ENCODE assay signal across 21 cellular contexts in the genomic region with DNA sequence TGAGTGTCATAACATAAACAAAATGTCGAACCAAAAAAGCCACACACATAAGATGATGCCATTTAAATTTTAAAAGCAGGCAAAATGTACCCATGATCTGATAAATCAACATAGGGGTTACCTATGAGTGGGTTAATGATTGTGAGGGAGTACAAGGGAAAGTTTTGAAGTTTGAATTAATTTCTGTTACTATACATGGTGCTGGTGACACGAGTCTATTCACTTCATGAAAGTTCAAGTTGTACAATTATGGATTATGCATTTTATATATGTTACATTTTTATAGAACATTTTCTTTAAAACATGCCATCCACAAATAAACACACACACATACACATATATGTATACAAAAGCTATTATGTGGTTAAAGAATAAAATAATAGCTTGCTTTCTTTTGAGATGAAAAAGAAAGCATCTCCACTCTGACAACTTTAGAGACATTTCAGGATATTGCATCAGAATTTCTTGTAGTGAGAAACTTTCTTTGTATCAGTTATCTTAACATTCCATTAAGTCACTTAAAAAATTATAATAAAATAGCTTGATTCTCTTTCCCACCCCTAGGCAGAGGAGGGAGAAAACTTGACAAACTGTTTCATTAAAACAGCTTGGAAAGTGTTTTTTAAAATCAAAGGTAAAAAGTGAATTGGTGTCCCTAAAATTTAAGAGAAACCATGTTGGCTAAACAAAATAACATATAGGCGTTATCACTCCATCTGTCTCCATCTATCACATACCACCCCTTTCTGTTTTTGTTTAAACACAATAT.
DNase-seq lines count a peak whose midpoint lies in the region; ATAC-seq, FAIRE-seq and TF ChIP-seq lines count a peak whose summit lies in the region.
"Had no signal": no experiment of that assay in that cellular context is flagged by ENCODE, and none has a peak within 500 bp of the region (broad histone marks: within the 10 kb centered on the region; RNA-seq: fewer than 3 reads in every experiment).

No MANE protein-coding gene starts in this region.

- H3K4me1 ChIP-seq in K562 (replicated peaks in 1 of 2; ENCODE audit: control insufficient read depth in 2 of 2, insufficient read depth in 2 of 2, low read length in 2 of 2) = no peaks in the 10 kb centered on the region; a peak in 1 of 5 replicates
- H3K4me1 ChIP-seq: Caco-2, right lobe of liver, thyroid gland had no signal

- peaks cover 5% of the 10 kb centered on the region for H3K4me1 Mint-ChIP-seq in stimulated activated naive CD8-positive, alpha-beta T cell treated with anti-CD3 and anti-CD28 coated beads, Interleukin-15, amount 100 ng/mL, for 72 hours
- H3K4me1 Mint-ChIP-seq: activated T-helper 17 cell treated with anti-CD3 and anti-CD28 coated beads, Interleukin-2, amount 50 U/mL, for 72 hours; stimulated activated memory B cell treated with anti-CD40 and anti-IgM and Interleukin-4, amounts not matched to agents 10 μg/mL and 1 μg/mL and 100 μg/mL, for 72 hours had no signal

- no peak for TF ChIP-seq POLR2A in K562 (conservative IDR thresholded peaks at IDR 0.05)

- H2AFZ ChIP-seq in K562 (ENCODE audit: low read depth, low read length) = no peak overlapping the region

- CTCF ChIA-PET in K562 (lab: Yijun Ruan, JAX; ENCODE audit: low intra/inter-chr PET ratio) = no interaction called here

- H3K27ac ChIP-seq in K562 (ENCODE audit: extremely low read depth, low read depth, low read length) = no peak overlapping the region
- H3K27ac ChIP-seq: ovary, right lobe of liver, RWPE1, thyroid gland had no signal

- no peak overlapping the region for H3K9ac ChIP-seq in K562 (ENCODE audit: insufficient read depth in 1 of 2, low read depth in 2 of 2, low read length in 2 of 2)

- no peaks in the 10 kb centered on the region for H3K27me3 ChIP-seq in K562 (ENCODE audit: control insufficient read depth in 2 of 2, insufficient read depth in 2 of 2, low read length in 2 of 2)
- H3K27me3 ChIP-seq: ovary, right lobe of liver, thyroid gland had no signal

- peaks cover 0 to 4% of the 10 kb centered on the region in 2 donors for H3K9me3 Mint-ChIP-seq in stimulated activated naive CD8-positive, alpha-beta T cell treated with anti-CD3 and anti-CD28 coated beads, Interleukin-15, amount 100 ng/mL, for 72 hours
- H3K9me3 Mint-ChIP-seq: stimulated activated memory B cell treated with anti-CD40 and anti-IgM and Interleukin-4, amounts not matched to agents 10 μg/mL and 1 μg/mL and 100 μg/mL, for 72 hours had no signal

- no peak; the same call in 1 of the 2 replicates for TF ChIP-seq EP300 in K562 (IDR thresholded peaks at IDR 0.05; ENCODE audit: low read length)

- H3K9me1 ChIP-seq in K562 (ENCODE audit: control insufficient read depth, insufficient read depth, low read length) = no peaks in the 10 kb centered on the region

- 0% methylated on average over 3 of the region's 3 CpGs for WGBS in K562 (ENCODE audit: insufficient coverage, low coverage, missing lambda C conversion rate)

- DNase-seq in stimulated activated naive CD8-positive, alpha-beta T cell treated with anti-CD3 and anti-CD28 coated beads, Interleukin-15, amount 100 ng/mL, for 72 hours = no peak
- DNase-seq in stimulated activated naive CD8-positive, alpha-beta T cell treated with anti-CD3 and anti-CD28 coated beads, Interleukin-15, Interleukin-2, amounts not matched to agents 100 U/mL and 50 U/mL, for 24 hours = no peak
- DNase-seq in NAMALWA (ENCODE audit: low spot score) (peak; percentile 23), K562 (ENCODE audit: extremely low read depth in 1 of 4, low spot score in 3 of 4) (no peak), AG08395 (ENCODE audit: low spot score) (no peak), Kasumi-1 (lab: John Stamatoyannopoulos, UW) (no peak), NCI-H1105 (lab: John Stamatoyannopoulos, UW) (no peak)
- DNase-seq: Caco-2, hippocampal formation, NCI-H1694 treated with DMSO at 0.1 percent for 48 hours, ovary, right lobe of liver, thyroid gland had no signal

- no peak overlapping the region for H3K4me3 ChIP-seq in K562
- H3K4me3 ChIP-seq: lung, ovary, right lobe of liver, thyroid gland had no signal

- peak overlapping the region; percentile 97 to 99 for H3K27ac Mint-ChIP-seq in stimulated activated naive CD8-positive, alpha-beta T cell treated with anti-CD3 and anti-CD28 coated beads, Interleukin-15, amount 100 ng/mL, for 72 hours
- H3K27ac Mint-ChIP-seq: activated T-helper 17 cell treated with anti-CD3 and anti-CD28 coated beads, Interleukin-2, amount 50 U/mL, for 72 hours; dendritic cell treated with granulocyte-macrophage colony-stimulating factor and Interleukin-4, amounts not matched to agents 40 ng/mL and 50 ng/mL, for 4 days; stimulated activated memory B cell treated with anti-CD40 and anti-IgM and Interleukin-4, amounts not matched to agents 10 μg/mL and 1 μg/mL and 100 μg/mL, for 72 hours had no signal

- H3K27me3 Mint-ChIP-seq in stimulated activated naive CD8-positive, alpha-beta T cell treated with anti-CD3 and anti-CD28 coated beads, Interleukin-15, amount 100 ng/mL, for 72 hours = no peaks in the 10 kb centered on the region
- H3K27me3 Mint-ChIP-seq: activated T-helper 17 cell treated with anti-CD3 and anti-CD28 coated beads, Interleukin-2, amount 50 U/mL, for 72 hours; dendritic cell treated with granulocyte-macrophage colony-stimulating factor and Interleukin-4, amounts not matched to agents 40 ng/mL and 50 ng/mL, for 4 days; stimulated activated memory B cell treated with anti-CD40 and anti-IgM and Interleukin-4, amounts not matched to agents 10 μg/mL and 1 μg/mL and 100 μg/mL, for 72 hours had no signal

- no peak for FAIRE-seq in K562 (lab: Jason Lieb, UNC)
- FAIRE-seq: endothelial cell of umbilical vein, keratinocyte had no signal

- ATAC-seq in stimulated activated naive CD8-positive, alpha-beta T cell treated with anti-CD3 and anti-CD28 coated beads, Interleukin-15, amount 100 ng/mL, for 72 hours = no peak
- ATAC-seq in stimulated activated naive CD8-positive, alpha-beta T cell treated with anti-CD3 and anti-CD28 coated beads, Interleukin-15, Interleukin-2, amounts not matched to agents 100 U/mL and 50 U/mL, for 24 hours = no peak
- ATAC-seq in K562 (no peak), HG02981 (IDR thresholded peaks at IDR 0.05; ENCODE audit: unreplicated experiment) (no peak)
- ATAC-seq: activated T-helper 17 cell treated with anti-CD3 and anti-CD28 coated beads, Interleukin-2, amount 50 U/mL, for 72 hours; right lobe of liver; stimulated activated memory B cell treated with anti-CD40 and anti-IgM and Interleukin-4, amounts not matched to agents 10 μg/mL and 1 μg/mL and 100 μg/mL, for 72 hours had no signal

- intact Hi-C loops in K562 (cut with micrococcal nuclease) = no loop called here

- in situ Hi-C loops in K562 (cut with MboI) = no loop called here

- peak overlapping the region; percentile 38 to 48 for H3K4me3 Mint-ChIP-seq in stimulated activated naive CD8-positive, alpha-beta T cell treated with anti-CD3 and anti-CD28 coated beads, Interleukin-15, amount 100 ng/mL, for 72 hours
- H3K4me3 Mint-ChIP-seq: activated T-helper 17 cell treated with anti-CD3 and anti-CD28 coated beads, Interleukin-2, amount 50 U/mL, for 72 hours; dendritic cell treated with granulocyte-macrophage colony-stimulating factor and Interleukin-4, amounts not matched to agents 40 ng/mL and 50 ng/mL, for 4 days; stimulated activated memory B cell treated with anti-CD40 and anti-IgM and Interleukin-4, amounts not matched to agents 10 μg/mL and 1 μg/mL and 100 μg/mL, for 72 hours had no signal

- no peaks in the 10 kb centered on the region for H3K79me2 ChIP-seq in K562 (ENCODE audit: control insufficient read depth, insufficient read depth, low read length)

- no peaks in the 10 kb centered on the region for H3K36me3 ChIP-seq in K562 (ENCODE audit: control insufficient read depth, insufficient read depth, low read length)
- H3K36me3 ChIP-seq: ovary, right lobe of liver, thyroid gland had no signal

- 0 out of 4 replicates have a peak, but pooled peaks of 1 of the 2 experiments have one; percentile 12 for TF ChIP-seq RAD21 in K562 (CRISPR knock-in tag; conservative IDR thresholded peaks at IDR 0.05 in 1 of 2, IDR thresholded peaks at IDR 0.05 in 1 of 2)

- no peaks in the 10 kb centered on the region for H4K20me1 ChIP-seq in K562 (replicated peaks; ENCODE audit: control insufficient read depth, insufficient read depth, low read length)

- BruUV-seq in K562 (replicated peaks; lab: Mats Ljungman, UMichigan) = no TSS peak

- no peaks in the 10 kb centered on the region for H3K9me3 ChIP-seq in K562 (replicated peaks; ENCODE audit: control insufficient read depth, insufficient read depth, low read depth, low read length)
- H3K9me3 ChIP-seq: Caco-2, ovary, right lobe of liver, thyroid gland had no signal

- H3K4me2 ChIP-seq in K562 (ENCODE audit: insufficient read depth, low read length) = no peak overlapping the region

- POLR2A ChIA-PET in K562 (lab: Yijun Ruan, JAX) = no interaction called here

- no peak for TF ChIP-seq CTCF in K562 (IDR thresholded peaks at IDR 0.05 in 2 of 3, conservative IDR thresholded peaks at IDR 0.05 in 1 of 3; ENCODE audit: insufficient read depth in 2 of 3, low read depth in 1 of 3, low read length in 3 of 3)

TF ChIP-seq in K562, 482 proteins besides CTCF, POLR2A, EP300 and RAD21 (continues in another document):
- TF ChIP-seq ARID3B (CRISPR knock-in tag; IDR thresholded peaks at IDR 0.05; ENCODE audit: borderline replicate concordance) (no peak), HES1 (IDR thresholded peaks at IDR 0.05; ENCODE audit: low read depth) (no peak), ZNF165 (CRISPR knock-in tag; IDR thresholded peaks at IDR 0.05; ENCODE audit: borderline replicate concordance) (no peak), MIER1 (IDR thresholded peaks at IDR 0.05; ENCODE audit: low read depth) (no peak), XRCC4 (IDR thresholded peaks at IDR 0.05; ENCODE audit: extremely low read depth, insufficient read depth, insufficient read length) (no peak), KHSRP (IDR thresholded peaks at IDR 0.05) (no peak)
